1 cellular context compared by ENCODE assay signal in the genomic region with DNA sequence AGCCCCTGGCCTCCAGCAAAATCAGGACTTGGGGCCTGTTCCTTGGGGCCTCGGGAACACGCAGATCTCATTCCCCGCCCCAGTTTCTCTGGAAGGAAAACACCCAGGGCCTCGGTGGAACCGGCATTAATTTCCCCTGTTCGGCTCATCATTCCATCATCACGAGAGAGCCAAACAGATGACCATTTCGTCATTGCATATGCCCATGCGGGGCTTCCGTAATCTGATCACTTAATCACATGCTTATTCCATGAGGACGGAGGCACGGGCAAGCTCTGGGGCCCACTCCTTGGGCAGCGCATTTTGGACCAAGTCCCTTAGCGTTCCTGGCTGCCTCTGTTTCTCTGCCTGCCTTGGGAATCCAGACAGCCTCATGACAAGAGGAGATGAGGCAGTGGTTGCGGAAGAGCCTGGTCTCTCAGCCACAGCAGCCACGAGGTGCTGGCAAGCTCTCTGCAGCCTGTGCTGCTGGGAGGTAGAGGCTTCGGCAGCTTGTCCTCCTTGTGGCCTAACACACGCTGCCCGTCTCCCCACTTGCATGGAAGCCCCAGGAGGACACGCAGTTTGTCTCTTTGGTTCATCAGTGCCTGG.
TF ChIP-seq lines count a peak whose summit lies in the region.

No MANE protein-coding gene starts in this region.

TF ChIP-seq in GM23338, 12 proteins besides CTCF, POLR2A, EP300 and RAD21 (continued from another document):
- TF ChIP-seq, protein P1, sequence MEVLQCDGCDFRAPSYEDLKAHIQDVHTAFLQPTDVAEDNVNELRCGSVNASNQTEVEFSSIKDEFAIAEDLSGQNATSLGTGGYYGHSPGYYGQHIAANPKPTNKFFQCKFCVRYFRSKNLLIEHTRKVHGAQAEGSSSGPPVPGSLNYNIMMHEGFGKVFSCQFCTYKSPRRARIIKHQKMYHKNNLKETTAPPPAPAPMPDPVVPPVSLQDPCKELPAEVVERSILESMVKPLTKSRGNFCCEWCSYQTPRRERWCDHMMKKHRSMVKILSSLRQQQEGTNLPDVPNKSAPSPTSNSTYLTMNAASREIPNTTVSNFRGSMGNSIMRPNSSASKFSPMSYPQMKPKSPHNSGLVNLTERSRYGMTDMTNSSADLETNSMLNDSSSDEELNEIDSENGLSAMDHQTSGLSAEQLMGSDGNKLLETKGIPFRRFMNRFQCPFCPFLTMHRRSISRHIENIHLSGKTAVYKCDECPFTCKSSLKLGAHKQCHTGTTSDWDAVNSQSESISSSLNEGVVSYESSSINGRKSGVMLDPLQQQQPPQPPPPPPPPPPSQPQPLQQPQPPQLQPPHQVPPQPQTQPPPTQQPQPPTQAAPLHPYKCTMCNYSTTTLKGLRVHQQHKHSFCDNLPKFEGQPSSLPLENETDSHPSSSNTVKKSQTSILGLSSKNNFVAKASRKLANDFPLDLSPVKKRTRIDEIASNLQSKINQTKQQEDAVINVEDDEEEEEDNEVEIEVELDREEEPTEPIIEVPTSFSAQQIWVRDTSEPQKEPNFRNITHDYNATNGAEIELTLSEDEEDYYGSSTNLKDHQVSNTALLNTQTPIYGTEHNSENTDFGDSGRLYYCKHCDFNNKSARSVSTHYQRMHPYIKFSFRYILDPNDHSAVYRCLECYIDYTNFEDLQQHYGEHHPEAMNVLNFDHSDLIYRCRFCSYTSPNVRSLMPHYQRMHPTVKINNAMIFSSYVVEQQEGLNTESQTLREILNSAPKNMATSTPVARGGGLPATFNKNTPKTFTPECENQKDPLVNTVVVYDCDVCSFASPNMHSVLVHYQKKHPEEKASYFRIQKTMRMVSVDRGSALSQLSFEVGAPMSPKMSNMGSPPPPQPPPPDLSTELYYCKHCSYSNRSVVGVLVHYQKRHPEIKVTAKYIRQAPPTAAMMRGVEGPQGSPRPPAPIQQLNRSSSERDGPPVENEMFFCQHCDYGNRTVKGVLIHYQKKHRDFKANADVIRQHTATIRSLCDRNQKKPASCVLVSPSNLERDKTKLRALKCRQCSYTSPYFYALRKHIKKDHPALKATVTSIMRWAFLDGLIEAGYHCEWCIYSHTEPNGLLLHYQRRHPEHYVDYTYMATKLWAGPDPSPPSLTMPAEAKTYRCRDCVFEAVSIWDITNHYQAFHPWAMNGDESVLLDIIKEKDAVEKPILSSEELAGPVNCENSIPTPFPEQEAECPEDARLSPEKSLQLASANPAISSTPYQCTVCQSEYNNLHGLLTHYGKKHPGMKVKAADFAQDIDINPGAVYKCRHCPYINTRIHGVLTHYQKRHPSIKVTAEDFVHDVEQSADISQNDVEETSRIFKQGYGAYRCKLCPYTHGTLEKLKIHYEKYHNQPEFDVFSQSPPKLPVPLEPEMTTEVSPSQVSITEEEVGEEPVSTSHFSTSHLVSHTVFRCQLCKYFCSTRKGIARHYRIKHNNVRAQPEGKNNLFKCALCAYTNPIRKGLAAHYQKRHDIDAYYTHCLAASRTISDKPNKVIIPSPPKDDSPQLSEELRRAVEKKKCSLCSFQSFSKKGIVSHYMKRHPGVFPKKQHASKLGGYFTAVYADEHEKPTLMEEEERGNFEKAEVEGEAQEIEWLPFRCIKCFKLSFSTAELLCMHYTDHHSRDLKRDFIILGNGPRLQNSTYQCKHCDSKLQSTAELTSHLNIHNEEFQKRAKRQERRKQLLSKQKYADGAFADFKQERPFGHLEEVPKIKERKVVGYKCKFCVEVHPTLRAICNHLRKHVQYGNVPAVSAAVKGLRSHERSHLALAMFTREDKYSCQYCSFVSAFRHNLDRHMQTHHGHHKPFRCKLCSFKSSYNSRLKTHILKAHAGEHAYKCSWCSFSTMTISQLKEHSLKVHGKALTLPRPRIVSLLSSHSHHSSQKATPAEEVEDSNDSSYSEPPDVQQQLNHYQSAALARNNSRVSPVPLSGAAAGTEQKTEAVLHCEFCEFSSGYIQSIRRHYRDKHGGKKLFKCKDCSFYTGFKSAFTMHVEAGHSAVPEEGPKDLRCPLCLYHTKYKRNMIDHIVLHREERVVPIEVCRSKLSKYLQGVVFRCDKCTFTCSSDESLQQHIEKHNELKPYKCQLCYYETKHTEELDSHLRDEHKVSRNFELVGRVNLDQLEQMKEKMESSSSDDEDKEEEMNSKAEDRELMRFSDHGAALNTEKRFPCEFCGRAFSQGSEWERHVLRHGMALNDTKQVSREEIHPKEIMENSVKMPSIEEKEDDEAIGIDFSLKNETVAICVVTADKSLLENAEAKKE (CRISPR knock-in tag; IDR thresholded peaks at IDR 0.05): no peak
- TF ChIP-seq EZH2 (IDR thresholded peaks at IDR 0.05; ENCODE audit: low read depth, unreplicated experiment) (no peak), EZH2phosphoT487 (IDR thresholded peaks at IDR 0.05; ENCODE audit: unreplicated experiment) (no peak), ZNF331 (CRISPR knock-in tag; IDR thresholded peaks at IDR 0.05; ENCODE audit: low read depth) (no peak), JUNB (IDR thresholded peaks at IDR 0.05; ENCODE audit: unreplicated experiment) (no peak), NANOG (IDR thresholded peaks at IDR 0.05; ENCODE audit: borderline replicate concordance) (no peak), STAT1 (IDR thresholded peaks at IDR 0.05; ENCODE audit: unreplicated experiment) (no peak), CREB1 (CRISPR knock-in tag; IDR thresholded peaks at IDR 0.05; ENCODE audit: low read depth) (no peak)
- TF ChIP-seq, protein P2, sequence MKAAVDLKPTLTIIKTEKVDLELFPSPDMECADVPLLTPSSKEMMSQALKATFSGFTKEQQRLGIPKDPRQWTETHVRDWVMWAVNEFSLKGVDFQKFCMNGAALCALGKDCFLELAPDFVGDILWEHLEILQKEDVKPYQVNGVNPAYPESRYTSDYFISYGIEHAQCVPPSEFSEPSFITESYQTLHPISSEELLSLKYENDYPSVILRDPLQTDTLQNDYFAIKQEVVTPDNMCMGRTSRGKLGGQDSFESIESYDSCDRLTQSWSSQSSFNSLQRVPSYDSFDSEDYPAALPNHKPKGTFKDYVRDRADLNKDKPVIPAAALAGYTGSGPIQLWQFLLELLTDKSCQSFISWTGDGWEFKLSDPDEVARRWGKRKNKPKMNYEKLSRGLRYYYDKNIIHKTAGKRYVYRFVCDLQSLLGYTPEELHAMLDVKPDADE (IDR thresholded peaks at IDR 0.05): no peak
- TF ChIP-seq, protein P3, sequence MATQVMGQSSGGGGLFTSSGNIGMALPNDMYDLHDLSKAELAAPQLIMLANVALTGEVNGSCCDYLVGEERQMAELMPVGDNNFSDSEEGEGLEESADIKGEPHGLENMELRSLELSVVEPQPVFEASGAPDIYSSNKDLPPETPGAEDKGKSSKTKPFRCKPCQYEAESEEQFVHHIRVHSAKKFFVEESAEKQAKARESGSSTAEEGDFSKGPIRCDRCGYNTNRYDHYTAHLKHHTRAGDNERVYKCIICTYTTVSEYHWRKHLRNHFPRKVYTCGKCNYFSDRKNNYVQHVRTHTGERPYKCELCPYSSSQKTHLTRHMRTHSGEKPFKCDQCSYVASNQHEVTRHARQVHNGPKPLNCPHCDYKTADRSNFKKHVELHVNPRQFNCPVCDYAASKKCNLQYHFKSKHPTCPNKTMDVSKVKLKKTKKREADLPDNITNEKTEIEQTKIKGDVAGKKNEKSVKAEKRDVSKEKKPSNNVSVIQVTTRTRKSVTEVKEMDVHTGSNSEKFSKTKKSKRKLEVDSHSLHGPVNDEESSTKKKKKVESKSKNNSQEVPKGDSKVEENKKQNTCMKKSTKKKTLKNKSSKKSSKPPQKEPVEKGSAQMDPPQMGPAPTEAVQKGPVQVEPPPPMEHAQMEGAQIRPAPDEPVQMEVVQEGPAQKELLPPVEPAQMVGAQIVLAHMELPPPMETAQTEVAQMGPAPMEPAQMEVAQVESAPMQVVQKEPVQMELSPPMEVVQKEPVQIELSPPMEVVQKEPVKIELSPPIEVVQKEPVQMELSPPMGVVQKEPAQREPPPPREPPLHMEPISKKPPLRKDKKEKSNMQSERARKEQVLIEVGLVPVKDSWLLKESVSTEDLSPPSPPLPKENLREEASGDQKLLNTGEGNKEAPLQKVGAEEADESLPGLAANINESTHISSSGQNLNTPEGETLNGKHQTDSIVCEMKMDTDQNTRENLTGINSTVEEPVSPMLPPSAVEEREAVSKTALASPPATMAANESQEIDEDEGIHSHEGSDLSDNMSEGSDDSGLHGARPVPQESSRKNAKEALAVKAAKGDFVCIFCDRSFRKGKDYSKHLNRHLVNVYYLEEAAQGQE (IDR thresholded peaks at IDR 0.05; ENCODE audit: unreplicated experiment): no peak
